20 cellular contexts compared by ENCODE assay signal in the genomic region with DNA sequence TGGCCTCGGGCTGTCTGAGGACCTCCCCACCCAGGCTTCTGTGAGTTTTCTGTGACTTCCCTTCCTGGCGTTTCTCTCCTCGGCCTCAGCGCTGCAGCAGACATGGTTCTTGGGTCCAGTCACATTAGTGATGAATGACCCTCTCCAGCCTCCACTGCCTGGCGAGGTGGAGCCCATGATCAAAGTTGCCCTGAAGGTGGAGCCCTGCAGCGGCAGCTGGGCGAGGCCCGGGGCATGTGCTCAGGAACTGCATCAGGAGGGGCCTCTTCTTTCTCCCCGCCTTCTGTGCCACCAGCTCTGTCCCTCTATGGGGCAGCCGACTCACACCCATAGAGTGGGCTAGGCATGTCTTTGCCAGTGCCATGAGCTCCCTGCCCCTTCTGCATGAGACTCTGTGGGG.
"Had no signal": no experiment of that assay in that cellular context is flagged by ENCODE, and none has a peak within 500 bp of the region (broad histone marks: within the 10 kb centered on the region; RNA-seq: fewer than 3 reads in every experiment).

No MANE protein-coding gene starts in this region.

- H3K9ac ChIP-seq: neural progenitor cell had no signal

- H3K9me3 ChIP-seq: gastrocnemius medialis, ovary, uterus had no signal

- H3K4me3 ChIP-seq: dorsolateral prefrontal cortex, gastrocnemius medialis, heart right ventricle, lung, neural progenitor cell, ovary, uterus had no signal

- ATAC-seq: activated CD8-positive, alpha-beta T cell treated with anti-CD3 and anti-CD28 coated beads, Interleukin-2, amount 10 ng/mL, durations not matched to agents 7 days and 5 days; activated naive CD4-positive, alpha-beta T cell treated with anti-CD3 and anti-CD28 coated beads, Interleukin-2, amount 50 U/mL, for 72 hours; activated T-cell treated with anti-CD3 and anti-CD28 coated beads, Interleukin-2, amount 50 U/mL, for 72 hours; gastrocnemius medialis; heart right ventricle; left colon had no signal

- DNase-seq: activated CD4-positive, alpha-beta T cell treated with anti-CD3 and anti-CD28 coated beads, Interleukin-2, amount 10 ng/mL, durations not matched to agents 24 days and 14 days; activated CD4-positive, CD25-positive, alpha-beta regulatory T cell; activated CD8-positive, alpha-beta memory T cell treated with anti-CD3 and anti-CD28 coated beads, Interleukin-2, amount 50 U/mL, for 4 hours; activated CD8-positive, alpha-beta T cell treated with anti-CD3 and anti-CD28 coated beads, Interleukin-2, amount 10 ng/mL, durations not matched to agents 7 days and 5 days; activated gamma-delta T cell; activated T-cell treated with anti-CD3 and anti-CD28 coated beads, Interleukin-2, amount 50 U/mL, for 72 hours; amniotic stem cell; dorsolateral prefrontal cortex; erythroblast; gastrocnemius medialis; heart right ventricle; ovary; stimulated activated CD4-positive, alpha-beta T cell treated with anti-CD3 and anti-CD28 coated beads, Interleukin-1b, Interleukin-23, amount 100 ng/mL, for 48 hours; uterus had no signal

- H3K36me3 ChIP-seq: gastrocnemius medialis, heart right ventricle, neural progenitor cell, ovary, uterus had no signal

- H3K4me1 ChIP-seq: gastrocnemius medialis, heart right ventricle, neural progenitor cell, uterus had no signal

- H2AFZ ChIP-seq: neural progenitor cell had no signal

- H3K4me2 ChIP-seq: neural progenitor cell had no signal

- H3K27me3 ChIP-seq: neural progenitor cell, ovary, uterus had no signal

- FAIRE-seq: islet of Langerhans, TTC549 had no signal

- H3K27ac ChIP-seq: dorsolateral prefrontal cortex, gastrocnemius medialis, heart right ventricle, neural progenitor cell, ovary, uterus had no signal
